8 cellular contexts compared by ENCODE assay signal in genomic region chr9:104177003-104177611, GRCh38.
DNase-seq lines count a peak whose midpoint lies in the region; ATAC-seq and TF ChIP-seq lines count a peak whose summit lies in the region.

No MANE protein-coding gene starts in this region.

- DNase-seq in COR-L47 (lab: John Stamatoyannopoulos, UW) (peak; percentile 0), NCI-H345 treated with DMSO at 0.1 percent for 48 hours (lab: John Stamatoyannopoulos, UW; ENCODE audit: unreplicated experiment) (peak; percentile 45), fibroblast of pulmonary artery (ENCODE audit: low read depth) (peak; percentile 31), pons (ENCODE audit: low spot score) (no peak), posterior cingulate gyrus (no peak), GM19238 (ENCODE audit: insufficient read length, low spot score) (no peak)
- DNase-seq in stimulated activated CD4-positive, alpha-beta T cell treated with anti-CD3 and anti-CD28 coated beads, Interleukin-12 subunit alpha, Interleukin-12 subunit beta, amount 100 ng/mL, for 4 hours: no peak

- TF ChIP-seq CTCF in fibroblast of pulmonary artery (IDR thresholded peaks at IDR 0.05; ENCODE audit: low read length, missing control alignments): peak; percentile 49

- intact Hi-C loops in posterior cingulate gyrus (cut with DNase I): no loop called here

- no peak overlapping the region for H3K4me3 ChIP-seq in fibroblast of pulmonary artery (replicated peaks; ENCODE audit: low read depth, low read length)

- ATAC-seq in GM21529 (IDR thresholded peaks at IDR 0.05; ENCODE audit: unreplicated experiment): peak; percentile 63

Comparison
In these comparisons a context has a peak if more than half of its experiments do, and no peak if none do; other contexts are left out.
1. DNase-seq: peak in COR-L47 (single experiment), NCI-H345 treated with DMSO at 0.1 percent for 48 hours (single experiment) and fibroblast of pulmonary artery (single experiment); none in stimulated activated CD4-positive, alpha-beta T cell treated with anti-CD3 and anti-CD28 coated beads, Interleukin-12 subunit alpha, Interleukin-12 subunit beta, amount 100 ng/mL, for 4 hours (single experiment), pons (single experiment), posterior cingulate gyrus (0 of 10) and GM19238 (single experiment).